ENCODE assay signal across 19 cellular contexts in genomic region chr2:84808279-84808678, GRCh38.
"Had no signal": no experiment of that assay in that cellular context is flagged by ENCODE, and none has a peak within 500 bp of the region (broad histone marks: within the 10 kb centered on the region; RNA-seq: fewer than 3 reads in every experiment).

No MANE protein-coding gene starts in this region.

- H3K27ac ChIP-seq: foreskin keratinocyte, right atrium auricular region, suprapubic skin had no signal

- DNase-seq: activated CD4-positive, alpha-beta T cell treated with anti-CD3 and anti-CD28 coated beads, Interleukin-2, amount 50 U/mL, for 48 hours; activated gamma-delta T cell treated with Interleukin-2 at 50 U/mL for 16 hours; adrenal gland; dermis blood vessel endothelial cell; effector memory CD4-positive, alpha-beta T cell; esophagus squamous epithelium; foreskin keratinocyte; glutamatergic neuron; hypothalamus; mammary epithelial cell; stimulated activated CD4-positive, alpha-beta T cell treated with anti-CD3 and anti-CD28 coated beads, Interleukin-2, amount 100 ng/mL, for 48 hours; stimulated activated naive CD8-positive, alpha-beta T cell treated with anti-CD3 and anti-CD28 coated beads, Interleukin-15, amount 100 ng/mL, for 72 hours; trophoblast cell had no signal

- H3K9me3 ChIP-seq: adrenal gland, esophagus squamous epithelium, right atrium auricular region, suprapubic skin had no signal

- ATAC-seq: activated naive CD4-positive, alpha-beta T cell treated with anti-CD3 and anti-CD28 coated beads, Interleukin-2, amount 50 U/mL, for 72 hours; foreskin keratinocyte; stimulated activated naive CD8-positive, alpha-beta T cell treated with anti-CD3 and anti-CD28 coated beads, Interleukin-15, amount 100 ng/mL, for 72 hours had no signal

- H3K4me3 Mint-ChIP-seq: neural crest cell; stimulated activated naive CD8-positive, alpha-beta T cell treated with anti-CD3 and anti-CD28 coated beads, Interleukin-15, amount 100 ng/mL, for 72 hours; T-helper 2 cell treated with Interferon-gamma antibody and Interleukin-4, amounts not matched to agents 5 μg/mL and 100 μg/mL, for 36 hours had no signal

- H3K4me3 ChIP-seq: adrenal gland, esophagus squamous epithelium, right atrium auricular region, suprapubic skin had no signal

- H3K36me3 ChIP-seq: adrenal gland, esophagus squamous epithelium, right atrium auricular region, suprapubic skin had no signal

- H3K27me3 Mint-ChIP-seq: progenitor cell of endocrine pancreas; stimulated activated naive CD8-positive, alpha-beta T cell treated with anti-CD3 and anti-CD28 coated beads, Interleukin-15, amount 100 ng/mL, for 72 hours had no signal

- H3K27me3 ChIP-seq: adrenal gland, esophagus squamous epithelium, foreskin keratinocyte, right atrium auricular region, suprapubic skin had no signal

- H3K9me3 Mint-ChIP-seq: neural crest cell; stimulated activated naive CD8-positive, alpha-beta T cell treated with anti-CD3 and anti-CD28 coated beads, Interleukin-15, amount 100 ng/mL, for 72 hours; T-helper 2 cell treated with Interferon-gamma antibody and Interleukin-4, amounts not matched to agents 5 μg/mL and 100 μg/mL, for 36 hours had no signal

- H3K4me1 Mint-ChIP-seq: neural crest cell had no signal

- H3K4me1 ChIP-seq: adrenal gland, esophagus squamous epithelium, foreskin keratinocyte, right atrium auricular region had no signal

- H3K27ac Mint-ChIP-seq: activated naive CD4-positive, alpha-beta T cell treated with anti-CD3 and anti-CD28 coated beads, Interleukin-2, amount 50 U/mL, for 72 hours; progenitor cell of endocrine pancreas; T-helper 2 cell treated with Interferon-gamma antibody and Interleukin-4, amounts not matched to agents 5 μg/mL and 100 μg/mL, for 36 hours had no signal
